ENCODE assay signal across 22 cellular contexts in genomic region chr12:75548879-75549278, GRCh38.
"Had no signal": no experiment of that assay in that cellular context is flagged by ENCODE, and none has a peak within 500 bp of the region (broad histone marks: within the 10 kb centered on the region; RNA-seq: fewer than 3 reads in every experiment).

No MANE protein-coding gene starts in this region.

- H3K9me3 ChIP-seq: body of pancreas, esophagus squamous epithelium, lower lobe of right lung, neutrophil, pancreas, right lobe of liver, testis, upper lobe of right lung had no signal

- DNase-seq: activated CD4-positive, alpha-beta memory T cell treated with anti-CD3 and anti-CD28 coated beads, Interleukin-2, amount 10 ng/mL, durations not matched to agents 7 days and 5 days; activated CD4-positive, alpha-beta T cell treated with anti-CD3 and anti-CD28 coated beads for 48 hours; activated CD4-positive, CD25-positive, alpha-beta regulatory T cell; activated CD8-positive, alpha-beta memory T cell treated with anti-CD3 and anti-CD28 coated beads, Interleukin-2, amount 10 ng/mL, durations not matched to agents 7 days and 5 days; activated naive CD4-positive, alpha-beta T cell treated with Interleukin-2 at 50 U/mL for 16 hours; activated naive CD8-positive, alpha-beta T cell treated with anti-CD3 and anti-CD28 coated beads, Interleukin-2, amount 10 ng/mL, durations not matched to agents 7 days and 5 days; body of pancreas; dermis blood vessel endothelial cell; effector memory CD4-positive, alpha-beta T cell; esophagus squamous epithelium; left cardiac atrium; lower lobe of right lung; natural killer cell; pancreas; right lobe of liver; stimulated activated CD4-positive, alpha-beta T cell treated with anti-CD3 and anti-CD28 coated beads, Interleukin-4, amount 100 ng/mL, for 24 hours; testis; upper lobe of right lung had no signal

- FAIRE-seq: endothelial cell of umbilical vein, islet of Langerhans had no signal

- H3K4me1 Mint-ChIP-seq: activated naive CD8-positive, alpha-beta T cell treated with anti-CD3 and anti-CD28 coated beads, Interleukin-2, amount 10 ng/mL, durations not matched to agents 7 days and 5 days; natural killer cell had no signal

- H3K4me3 Mint-ChIP-seq: activated CD4-positive, alpha-beta memory T cell treated with anti-CD3 and anti-CD28 coated beads, Interleukin-2, amount 10 ng/mL, durations not matched to agents 7 days and 5 days; activated CD8-positive, alpha-beta memory T cell treated with anti-CD3 and anti-CD28 coated beads, Interleukin-2, amount 10 ng/mL, durations not matched to agents 7 days and 5 days; activated naive CD8-positive, alpha-beta T cell treated with anti-CD3 and anti-CD28 coated beads, Interleukin-2, amount 10 ng/mL, durations not matched to agents 7 days and 5 days; natural killer cell; stimulated activated effector memory CD8-positive, alpha-beta T cell treated with anti-CD3 and anti-CD28 coated beads, Interleukin-12 subunit alpha, Interleukin-12 subunit beta, amount 100 ng/mL, for 72 hours had no signal

- ATAC-seq: activated CD8-positive, alpha-beta memory T cell treated with anti-CD3 and anti-CD28 coated beads, Interleukin-2, amount 10 ng/mL, durations not matched to agents 7 days and 5 days; body of pancreas; left cardiac atrium; lower lobe of right lung; natural killer cell; pancreas; right lobe of liver; stimulated activated effector memory CD8-positive, alpha-beta T cell treated with anti-CD3 and anti-CD28 coated beads, Interleukin-12 subunit alpha, Interleukin-12 subunit beta, amount 100 ng/mL, for 72 hours; upper lobe of right lung had no signal

- H3K27ac Mint-ChIP-seq: activated CD4-positive, alpha-beta memory T cell treated with anti-CD3 and anti-CD28 coated beads, Interleukin-2, amount 10 ng/mL, durations not matched to agents 7 days and 5 days; activated CD8-positive, alpha-beta memory T cell treated with anti-CD3 and anti-CD28 coated beads, Interleukin-2, amount 10 ng/mL, durations not matched to agents 7 days and 5 days; activated naive CD8-positive, alpha-beta T cell treated with anti-CD3 and anti-CD28 coated beads, Interleukin-2, amount 10 ng/mL, durations not matched to agents 7 days and 5 days; natural killer cell; stimulated activated effector memory CD8-positive, alpha-beta T cell treated with anti-CD3 and anti-CD28 coated beads, Interleukin-12 subunit alpha, Interleukin-12 subunit beta, amount 100 ng/mL, for 72 hours had no signal

- H3K4me3 ChIP-seq: body of pancreas, esophagus squamous epithelium, lower lobe of right lung, pancreas, right lobe of liver, testis, upper lobe of right lung had no signal

- H3K9me3 Mint-ChIP-seq: activated CD4-positive, alpha-beta memory T cell treated with anti-CD3 and anti-CD28 coated beads, Interleukin-2, amount 10 ng/mL, durations not matched to agents 7 days and 5 days; activated naive CD8-positive, alpha-beta T cell treated with anti-CD3 and anti-CD28 coated beads, Interleukin-2, amount 10 ng/mL, durations not matched to agents 7 days and 5 days; natural killer cell; stimulated activated effector memory CD8-positive, alpha-beta T cell treated with anti-CD3 and anti-CD28 coated beads, Interleukin-12 subunit alpha, Interleukin-12 subunit beta, amount 100 ng/mL, for 72 hours had no signal

- H3K4me1 ChIP-seq: right lobe of liver, testis had no signal

- H3K27ac ChIP-seq: body of pancreas, esophagus squamous epithelium, lower lobe of right lung, neutrophil, pancreas, right lobe of liver, testis, upper lobe of right lung had no signal

- H3K36me3 ChIP-seq: esophagus squamous epithelium, lower lobe of right lung, neutrophil, pancreas, right lobe of liver, upper lobe of right lung had no signal

- H3K36me3 Mint-ChIP-seq: activated CD8-positive, alpha-beta memory T cell treated with anti-CD3 and anti-CD28 coated beads, Interleukin-2, amount 10 ng/mL, durations not matched to agents 7 days and 5 days; activated naive CD8-positive, alpha-beta T cell treated with anti-CD3 and anti-CD28 coated beads, Interleukin-2, amount 10 ng/mL, durations not matched to agents 7 days and 5 days; natural killer cell; stimulated activated effector memory CD8-positive, alpha-beta T cell treated with anti-CD3 and anti-CD28 coated beads, Interleukin-12 subunit alpha, Interleukin-12 subunit beta, amount 100 ng/mL, for 72 hours had no signal

- H3K27me3 ChIP-seq: body of pancreas, esophagus squamous epithelium, pancreas, right lobe of liver, testis, upper lobe of right lung had no signal
